In genomic region chr6:30990422-30991086, GRCh38 we compare ENCODE assay signal across 14 cellular contexts. TPM values are rescaled to one million over a fixed set of nuclear protein-coding genes. Genes with fewer than 3 reads are reported as not detected.
DNase-seq lines count a peak whose midpoint lies in the region; ATAC-seq and TF ChIP-seq lines count a peak whose summit lies in the region.
"Had no signal": no experiment of that assay in that cellular context is flagged by ENCODE, and none has a peak within 500 bp of the region (broad histone marks: within the 10 kb centered on the region; RNA-seq: fewer than 3 reads in every experiment).

No MANE protein-coding gene starts in this region.

- peak overlapping the region; percentile 61 for H3K4me3 Mint-ChIP-seq in activated CD8-positive, alpha-beta memory T cell treated with anti-CD3 and anti-CD28 coated beads, Interleukin-2, amount 10 ng/mL, durations not matched to agents 7 days and 5 days
- H3K4me3 Mint-ChIP-seq in activated naive CD8-positive, alpha-beta T cell treated with anti-CD3 and anti-CD28 coated beads, Interleukin-2, amount 50 U/mL, for 24 hours: peak overlapping the region; percentile 2

- H3K4me1 Mint-ChIP-seq in activated CD8-positive, alpha-beta memory T cell treated with anti-CD3 and anti-CD28 coated beads, Interleukin-2, amount 10 ng/mL, durations not matched to agents 7 days and 5 days: peaks cover 13% of the 10 kb centered on the region
- H3K4me1 Mint-ChIP-seq in activated naive CD8-positive, alpha-beta T cell treated with anti-CD3 and anti-CD28 coated beads, Interleukin-2, amount 50 U/mL, for 24 hours: peaks cover 20% of the 10 kb centered on the region

- H3K27ac ChIP-seq in testis: no peak overlapping the region

- DNase-seq in activated CD8-positive, alpha-beta memory T cell treated with anti-CD3 and anti-CD28 coated beads, Interleukin-2, amount 10 ng/mL, durations not matched to agents 7 days and 5 days: peak; percentile 67
- DNase-seq in activated CD8-positive, alpha-beta memory T cell treated with anti-CD3 and anti-CD28 coated beads, Interleukin-2, amount 50 U/mL, for 4 hours: no peak
- DNase-seq in OCI-M1 (lab: John Stamatoyannopoulos, UW) (peak; percentile 37), hippocampal formation (lab: John Stamatoyannopoulos, UW) (no peak), testis (no peak), AG08395 (ENCODE audit: low spot score) (no peak)
- DNase-seq in activated naive CD8-positive, alpha-beta T cell treated with anti-CD3 and anti-CD28 coated beads, Interleukin-2, amount 50 U/mL, for 24 hours: no peak
- peak; percentile 4 to 21 for DNase-seq in stimulated activated CD4-positive, alpha-beta T cell treated with anti-CD3 and anti-CD28 coated beads, Interleukin-2, amount 100 ng/mL, for 24 hours
- DNase-seq: ACHN; effector CD8-positive, alpha-beta T cell; head of caudate nucleus; NCI-H1092 treated with DMSO at 0.1 percent for 48 hours; right cardiac atrium had no signal

- H3K4me3 ChIP-seq in testis: no peak overlapping the region

- peaks cover 3% of the 10 kb centered on the region for H3K27me3 Mint-ChIP-seq in activated CD8-positive, alpha-beta memory T cell treated with anti-CD3 and anti-CD28 coated beads, Interleukin-2, amount 10 ng/mL, durations not matched to agents 7 days and 5 days
- H3K27me3 Mint-ChIP-seq in activated naive CD8-positive, alpha-beta T cell treated with anti-CD3 and anti-CD28 coated beads, Interleukin-2, amount 50 U/mL, for 24 hours: peaks cover 3% of the 10 kb centered on the region

- H3K9me3 Mint-ChIP-seq in activated CD8-positive, alpha-beta memory T cell treated with anti-CD3 and anti-CD28 coated beads, Interleukin-2, amount 10 ng/mL, durations not matched to agents 7 days and 5 days (ENCODE audit: low read depth): no peaks in the 10 kb centered on the region
- no peaks in the 10 kb centered on the region for H3K9me3 Mint-ChIP-seq in activated naive CD8-positive, alpha-beta T cell treated with anti-CD3 and anti-CD28 coated beads, Interleukin-2, amount 50 U/mL, for 24 hours

- H3K4me1 ChIP-seq in testis: no peaks in the 10 kb centered on the region

- no peaks in the 10 kb centered on the region for H3K27me3 ChIP-seq in testis

- TF ChIP-seq POLR2A in testis (IDR thresholded peaks at IDR 0.05): no peak

- H3K9me3 ChIP-seq in testis: no peaks in the 10 kb centered on the region

- 72 to 77% methylated on average over 8 of the region's 8 CpGs for WGBS in testis, 2 donors

- H3K36me3 Mint-ChIP-seq in activated CD8-positive, alpha-beta memory T cell treated with anti-CD3 and anti-CD28 coated beads, Interleukin-2, amount 10 ng/mL, durations not matched to agents 7 days and 5 days: peaks cover 2% of the 10 kb centered on the region
- H3K36me3 Mint-ChIP-seq in activated naive CD8-positive, alpha-beta T cell treated with anti-CD3 and anti-CD28 coated beads, Interleukin-2, amount 50 U/mL, for 24 hours (ENCODE audit: low read depth): no peaks in the 10 kb centered on the region

- H3K36me3 ChIP-seq in testis (ENCODE audit: low read depth, missing control alignments): no peaks in the 10 kb centered on the region

- intact Hi-C loops in testis (cut with DNase I; ENCODE audit: low total_unique reads): no loop called here

- TF ChIP-seq CTCF in testis (IDR thresholded peaks at IDR 0.05): no peak

- ATAC-seq in activated CD8-positive, alpha-beta memory T cell treated with anti-CD3 and anti-CD28 coated beads, Interleukin-2, amount 10 ng/mL, durations not matched to agents 7 days and 5 days: peak; percentile 87
- peak; percentile 77 for ATAC-seq in activated naive CD8-positive, alpha-beta T cell treated with anti-CD3 and anti-CD28 coated beads, Interleukin-2, amount 50 U/mL, for 24 hours
- ATAC-seq: right cardiac atrium had no signal

- CTCF ChIA-PET in activated CD8-positive, alpha-beta memory T cell treated with anti-CD3 and anti-CD28 coated beads, Interleukin-2, amount 10 ng/mL, durations not matched to agents 7 days and 5 days (lab: Charles Lee): interaction anchor here (0.8 to 1.4 kb wide), 2 partner anchors 11 to 96 kb away, joined by 3 to 6 read pairs; no protein-coding TSS in a partner anchor

- H3K27ac Mint-ChIP-seq in activated CD8-positive, alpha-beta memory T cell treated with anti-CD3 and anti-CD28 coated beads, Interleukin-2, amount 10 ng/mL, durations not matched to agents 7 days and 5 days: peak overlapping the region; percentile 70
- no peak overlapping the region for H3K27ac Mint-ChIP-seq in activated naive CD8-positive, alpha-beta T cell treated with anti-CD3 and anti-CD28 coated beads, Interleukin-2, amount 50 U/mL, for 24 hours

RNA-seq across cellular contexts. Expression of gene MUC21, which starts 7.0 kb away (rescaled TPM):
- not detected for total RNA-seq in activated CD8-positive, alpha-beta memory T cell treated with anti-CD3 and anti-CD28 coated beads, Interleukin-2, amount 10 ng/mL, durations not matched to agents 7 days and 5 days
- not detected for total RNA-seq in testis
- polyA plus RNA-seq in testis (ENCODE audit: insufficient read depth, low read depth, low replicate concordance): 0.12 TPM
- total RNA-seq: right cardiac atrium had no signal

RNA-seq across cellular contexts. Expression of gene MUC22, which starts 19.7 kb away (rescaled TPM):
- not detected for total RNA-seq in activated CD8-positive, alpha-beta memory T cell treated with anti-CD3 and anti-CD28 coated beads, Interleukin-2, amount 10 ng/mL, durations not matched to agents 7 days and 5 days
- under 1 TPM; 0.31 to 0.87 TPM for total RNA-seq in testis
- 0.21 TPM for polyA plus RNA-seq in testis (ENCODE audit: insufficient read depth, low read depth, low replicate concordance)
- polyA plus RNA-seq: adipose tissue had no signal

RNA-seq across cellular contexts. Expression of gene MUCL3, which starts 49.8 kb away (rescaled TPM):
- total RNA-seq in activated CD8-positive, alpha-beta memory T cell treated with anti-CD3 and anti-CD28 coated beads, Interleukin-2, amount 10 ng/mL, durations not matched to agents 7 days and 5 days: not detected
- under 1 TPM in 1 of 2 donors, not detected in 1; 0.19 TPM for total RNA-seq in testis
- polyA plus RNA-seq in testis (ENCODE audit: insufficient read depth, low read depth, low replicate concordance): 0.45 TPM
- total RNA-seq: right cardiac atrium had no signal
- polyA plus RNA-seq: right cardiac atrium had no signal

RNA-seq across cellular contexts. Expression of gene SFTA2, which starts 58.6 kb away (rescaled TPM):
- total RNA-seq in activated CD8-positive, alpha-beta memory T cell treated with anti-CD3 and anti-CD28 coated beads, Interleukin-2, amount 10 ng/mL, durations not matched to agents 7 days and 5 days: not detected
- total RNA-seq in testis: not detected
- polyA plus RNA-seq in testis (ENCODE audit: insufficient read depth, low read depth, low replicate concordance): 0.94 TPM
- polyA plus RNA-seq: right cardiac atrium had no signal

Comparison
In these comparisons a context has a peak if more than half of its experiments do, and no peak if none do; other contexts are left out.
1. DNase-seq: peak in activated CD8-positive, alpha-beta memory T cell treated with anti-CD3 and anti-CD28 coated beads, Interleukin-2, amount 10 ng/mL, durations not matched to agents 7 days and 5 days (single experiment), OCI-M1 (single experiment) and stimulated activated CD4-positive, alpha-beta T cell treated with anti-CD3 and anti-CD28 coated beads, Interleukin-2, amount 100 ng/mL, for 24 hours (2 of 2); none in activated CD8-positive, alpha-beta memory T cell treated with anti-CD3 and anti-CD28 coated beads, Interleukin-2, amount 50 U/mL, for 4 hours (single experiment), activated naive CD8-positive, alpha-beta T cell treated with anti-CD3 and anti-CD28 coated beads, Interleukin-2, amount 50 U/mL, for 24 hours (single experiment), hippocampal formation (0 of 2), testis (single experiment) and AG08395 (single experiment).